Comparison of ENCODE assay signal across 8 cellular contexts in the genomic region with DNA sequence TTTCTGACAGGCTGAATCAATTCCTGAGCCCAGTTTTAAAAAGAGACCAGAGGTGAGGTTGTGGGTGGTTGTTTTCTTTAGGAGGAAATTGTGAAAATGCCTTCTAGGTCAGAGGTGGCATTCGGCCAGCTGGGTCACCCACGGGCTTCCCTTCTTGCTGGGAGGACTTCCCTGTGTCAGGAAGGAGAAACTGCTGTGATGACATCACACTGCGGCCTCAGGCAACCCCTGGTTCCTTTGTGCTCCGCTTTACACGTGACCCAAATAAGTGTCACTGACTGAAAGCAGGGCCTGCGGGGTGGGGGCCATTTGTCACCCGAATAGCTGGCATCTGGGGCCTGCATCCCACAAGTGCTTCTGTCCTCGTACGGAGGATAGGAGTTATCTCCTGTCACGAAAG.
A peak's percentile ranks its signal among the peaks of the same experiment; 100 is the strongest.
DNase-seq lines count a peak whose midpoint lies in the region; ATAC-seq lines count a peak whose summit lies in the region.

No MANE protein-coding gene starts in this region.

- intact Hi-C loops in head of caudate nucleus (cut with DNase I): no loop called here

- no peak for ATAC-seq in HG03469 (IDR thresholded peaks at IDR 0.05; ENCODE audit: unreplicated experiment)
- ATAC-seq in HG02759 (IDR thresholded peaks at IDR 0.05; ENCODE audit: unreplicated experiment): no peak

- DNase-seq in GM03348 (ENCODE audit: low spot score): peak; percentile 21
- DNase-seq in UCSD-AML1 (lab: John Stamatoyannopoulos, UW; ENCODE audit: unreplicated experiment): peak; percentile 70
- DNase-seq in head of caudate nucleus: peak in 41 of 42 donors; percentile 39 to 88 (median 62)
- DNase-seq in putamen (ENCODE audit: low spot score): peak; percentile 61
- no peak for DNase-seq in NCI-H345 treated with DMSO at 0.1 percent for 48 hours (lab: John Stamatoyannopoulos, UW; ENCODE audit: unreplicated experiment)
- no peak for DNase-seq in HuH-7 (ENCODE audit: low spot score)

Comparison
In these comparisons a context has a peak if more than half of its experiments do, and no peak if none do; other contexts are left out.
1. DNase-seq: peak in GM03348 (single experiment), UCSD-AML1 (single experiment), head of caudate nucleus (41 of 42) and putamen (single experiment); none in NCI-H345 treated with DMSO at 0.1 percent for 48 hours (single experiment) and HuH-7 (single experiment).